In genomic region chr3:99817437-99818240, GRCh38 we compare ENCODE assay signal across 8 cellular contexts. TPM values are rescaled to one million over a fixed set of nuclear protein-coding genes. Genes with fewer than 3 reads are reported as not detected.
DNase-seq lines count a peak whose midpoint lies in the region; ATAC-seq, FAIRE-seq and TF ChIP-seq lines count a peak whose summit lies in the region.

Gene CMSS1 (plus strand): TSS chr3:99817862.

- DNase-seq in DMS 273 (lab: John Stamatoyannopoulos, UW; ENCODE audit: unreplicated experiment) = peak; percentile 98
- peak; percentile 99 for DNase-seq in activated CD8-positive, alpha-beta memory T cell treated with anti-CD3 and anti-CD28 coated beads, Interleukin-2, amount 50 U/mL, for 4 hours
- DNase-seq in mesothelial cell of epicardium (ENCODE audit: low spot score in 2 of 2, unreplicated experiment in 2 of 2) = peak; percentile 89 to 98
- DNase-seq in stimulated activated CD8-positive, alpha-beta memory T cell treated with anti-CD3 and anti-CD28 coated beads, Interleukin-15, amount 100 ng/mL, for 48 hours (ENCODE audit: low read depth in 2 of 2) = peak; percentile 89 to 92

- H2AFZ ChIP-seq in OCI-LY1 (ENCODE audit: low read length) = peak within 1 kb of the TSS; percentile 53; the same call in 1 of the 2 replicates

- H3K9me3 Mint-ChIP-seq in mesothelial cell of epicardium = no peaks in the 10 kb centered on the region

- peaks cover 14% of the 10 kb centered on the region for H3K79me2 ChIP-seq in OCI-LY1 (ENCODE audit: insufficient read depth, low read length)

- H4K20me1 ChIP-seq in OCI-LY1 (ENCODE audit: insufficient read depth, low read length) = no peaks in the 10 kb centered on the region

- H3K9me3 ChIP-seq in HUES64 (ENCODE audit: insufficient read depth, low read depth, low read length) = no peaks in the 10 kb centered on the region
- no peaks in the 10 kb centered on the region for H3K9me3 ChIP-seq in OCI-LY1 (ENCODE audit: low read length)

- no peaks in the 10 kb centered on the region for H3K36me3 ChIP-seq in HUES64 (ENCODE audit: insufficient read depth, low read length)
- H3K36me3 ChIP-seq in OCI-LY1 (ENCODE audit: insufficient read depth, low read length) = peaks cover 6% of the 10 kb centered on the region; the same call in 1 of the 2 replicates

- H3K4me3 ChIP-seq in HUES64 (ENCODE audit: low read length) (peak within 1 kb of the TSS; percentile 96), OCI-LY1 (ENCODE audit: low read depth, low read length, poor library complexity, severe bottlenecking) (peak within 1 kb of the TSS; percentile 75)

- H3K27ac ChIP-seq in HUES64 (ENCODE audit: low read depth, low read length) = peak within 1 kb of the TSS; percentile 83
- H3K27ac ChIP-seq in OCI-LY1 (ENCODE audit: low read depth, low read length, poor library complexity, severe bottlenecking) = peak within 1 kb of the TSS; percentile 60

- peaks cover 23% of the 10 kb centered on the region for H3K4me1 Mint-ChIP-seq in mesothelial cell of epicardium

- ATAC-seq in GM21447 (IDR thresholded peaks at IDR 0.05; ENCODE audit: unreplicated experiment) = peak; percentile 98

- H3K27me3 ChIP-seq in HUES64 (ENCODE audit: insufficient read depth, low read length) (no peaks in the 10 kb centered on the region), OCI-LY1 (ENCODE audit: insufficient read depth, low read length) (no peaks in the 10 kb centered on the region)

- peak within 1 kb of the TSS; percentile 93 for H3K4me3 Mint-ChIP-seq in mesothelial cell of epicardium

- TF ChIP-seq CTCF in OCI-LY1 (IDR thresholded peaks at IDR 0.05; ENCODE audit: low read length) (peak; percentile 19; the same call in 1 of the 2 replicates), mesothelial cell of epicardium (IDR thresholded peaks at IDR 0.05; ENCODE audit: unreplicated experiment) (no peak)

- WGBS in HUES64 = under 1% methylated on average over 60 of the region's 60 CpGs

- H3K27me3 Mint-ChIP-seq in mesothelial cell of epicardium (ENCODE audit: low read depth) = no peaks in the 10 kb centered on the region

- peak within 1 kb of the TSS; percentile 86 for H3K4me2 ChIP-seq in OCI-LY1 (ENCODE audit: low read length)

- H3F3A ChIP-seq in OCI-LY1 (ENCODE audit: insufficient read depth, low read length) = no peaks in the 10 kb centered on the region

- no peaks in the 10 kb centered on the region for H3K36me3 Mint-ChIP-seq in mesothelial cell of epicardium

- H3K4me1 ChIP-seq in HUES64 (ENCODE audit: insufficient read depth, low read length) = peaks cover 8% of the 10 kb centered on the region
- H3K4me1 ChIP-seq in OCI-LY1 (ENCODE audit: insufficient read depth, low read length, severe bottlenecking) = peaks cover 22% of the 10 kb centered on the region

- H3K9me2 ChIP-seq in OCI-LY1 (ENCODE audit: low read depth, low read length) = no peaks in the 10 kb centered on the region

- peak within 1 kb of the TSS; percentile 86 for H3K9ac ChIP-seq in HUES64 (ENCODE audit: low read depth, low read length)
- H3K9ac ChIP-seq in OCI-LY1 (ENCODE audit: low read length) = peak within 1 kb of the TSS; percentile 71

- peak within 1 kb of the TSS; percentile 99 for H3K27ac Mint-ChIP-seq in mesothelial cell of epicardium

- peak; percentile 78 for FAIRE-seq in endometrium (lab: Jason Lieb, UNC)

RNA-seq across cellular contexts. Expression of gene CMSS1, which starts in this region (rescaled TPM):
- polyA plus RNA-seq in HUES64 (2013, experiment 1 of 2) = 52.3 TPM
- 53.9 TPM for polyA plus RNA-seq in HUES64 (2013, experiment 2 of 2)
- total RNA-seq in mesothelial cell of epicardium = 30.0 to 34.0 TPM (median 33.7 TPM) in 3 replicates

Comparison
In these comparisons a context has a peak if more than half of its experiments do, and no peak if none do; other contexts are left out.
1. Peak in every context shown above with its lines: DNase-seq, ATAC-seq, H3K4me3 ChIP-seq and H3K27ac ChIP-seq.